19 cellular contexts compared by ENCODE assay signal in the genomic region with DNA sequence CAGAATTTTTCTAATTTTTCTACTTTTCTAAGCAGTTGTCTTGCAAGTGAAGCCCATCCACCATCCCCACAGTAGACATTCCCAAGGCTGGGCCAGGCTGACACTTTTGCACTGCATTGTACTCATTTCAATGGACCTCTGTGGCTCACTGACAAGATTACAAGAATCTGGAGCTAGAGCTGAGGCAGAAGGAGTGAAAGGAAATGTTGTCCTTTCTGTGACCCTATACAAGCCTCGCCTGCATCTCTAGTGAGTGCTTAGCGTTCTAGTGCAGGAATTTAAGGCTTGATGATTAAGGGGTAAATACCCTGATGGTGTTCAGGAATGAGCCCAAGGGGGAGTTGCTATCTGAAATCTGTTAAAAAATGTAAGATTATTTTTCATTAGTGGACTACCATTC. TPM values are rescaled to one million over a fixed set of nuclear protein-coding genes. Genes with fewer than 3 reads are reported as not detected.
DNase-seq lines count a peak whose midpoint lies in the region; ATAC-seq, FAIRE-seq and TF ChIP-seq lines count a peak whose summit lies in the region.
"Had no signal": no experiment of that assay in that cellular context is flagged by ENCODE, and none has a peak within 500 bp of the region (broad histone marks: within the 10 kb centered on the region; RNA-seq: fewer than 3 reads in every experiment).

No MANE protein-coding gene starts in this region.

- in situ Hi-C loops in GM23248 (cut with MboI): loop anchor here (25.0 kb wide), 1 partner anchor 162 kb away; a partner anchor contains a TSS

- peak; percentile 80 for FAIRE-seq in astrocyte (lab: Jason Lieb, UNC)
- FAIRE-seq: HTR-8/SVneo had no signal

- no peak overlapping the region for H3K27ac ChIP-seq in GM23248
- H3K27ac ChIP-seq in astrocyte (ENCODE audit: low read depth, low read length): no peak overlapping the region
- no peak overlapping the region for H3K27ac ChIP-seq in Karpas-422 (ENCODE audit: low read length)
- H3K27ac ChIP-seq in left lung: no peak overlapping the region
- no peak overlapping the region for H3K27ac ChIP-seq in left ventricle myocardium inferior (replicated peaks)
- H3K27ac ChIP-seq: 22Rv1, HL-60 had no signal

- no peak overlapping the region for H3K4me2 ChIP-seq in GM23248 (ENCODE audit: unreplicated experiment)
- H3K4me2 ChIP-seq in astrocyte (ENCODE audit: low read length): peak overlapping the region; percentile 39
- H3K4me2 ChIP-seq in Karpas-422 (ENCODE audit: low read depth, low read length, poor library complexity, severe bottlenecking): no peak overlapping the region

- H3K27me3 ChIP-seq in GM23248 (replicated peaks; ENCODE audit: insufficient read depth) (no peaks in the 10 kb centered on the region), astrocyte (ENCODE audit: insufficient read depth, low read length) (no peaks in the 10 kb centered on the region), Karpas-422 (ENCODE audit: low read length) (no peaks in the 10 kb centered on the region), left lung (no peaks in the 10 kb centered on the region), left ventricle myocardium inferior (ENCODE audit: low read depth) (no peaks in the 10 kb centered on the region)

- H4K20me1 ChIP-seq in GM23248 (ENCODE audit: insufficient read depth) (peaks cover 4% of the 10 kb centered on the region; the same call in 1 of the 2 replicates), astrocyte (ENCODE audit: insufficient read depth, low read length) (peaks cover 73% of the 10 kb centered on the region), Karpas-422 (ENCODE audit: insufficient read depth, low read depth, low read length) (no peaks in the 10 kb centered on the region)

- no peak overlapping the region for H3K4me3 Mint-ChIP-seq in astrocyte (ENCODE audit: unreplicated experiment)

- H3K36me3 ChIP-seq in GM23248 (ENCODE audit: low read depth) (peaks cover 33% of the 10 kb centered on the region; the same call in 1 of the 2 replicates), astrocyte (ENCODE audit: insufficient read depth, low read length) (peaks cover 42% of the 10 kb centered on the region), Karpas-422 (ENCODE audit: insufficient read depth, low read length) (peaks cover 5% of the 10 kb centered on the region; the same call in 1 of the 2 replicates), left lung (peaks cover 0 to 40% of the 10 kb centered on the region in 2 donors), left ventricle myocardium inferior (peaks cover 54% of the 10 kb centered on the region)

- no peaks in the 10 kb centered on the region for H3K9me3 ChIP-seq in GM23248 (ENCODE audit: low read depth)
- H3K9me3 ChIP-seq in astrocyte (ENCODE audit: insufficient read depth, low read depth, low read length): no peaks in the 10 kb centered on the region
- no peaks in the 10 kb centered on the region for H3K9me3 ChIP-seq in Karpas-422 (ENCODE audit: low read length)
- H3K9me3 ChIP-seq in left lung: no peaks in the 10 kb centered on the region
- H3K9me3 ChIP-seq in left ventricle myocardium inferior (replicated peaks): no peaks in the 10 kb centered on the region
- H3K9me3 ChIP-seq: HAP-1 had no signal

- CTCF ChIA-PET in AG04449 (lab: Yijun Ruan, JAX): no interaction called here

- H3K27me3 Mint-ChIP-seq in astrocyte (ENCODE audit: low read depth, unreplicated experiment): no peaks in the 10 kb centered on the region

- no peak for TF ChIP-seq CTCF in AG04449 (IDR thresholded peaks at IDR 0.05; ENCODE audit: insufficient read depth, low read length, missing control alignments)
- no peak for TF ChIP-seq CTCF in astrocyte (IDR thresholded peaks at IDR 0.05; ENCODE audit: insufficient read depth, low read depth, low read length)
- TF ChIP-seq CTCF in left lung (IDR thresholded peaks at IDR 0.05): no peak
- TF ChIP-seq CTCF in left ventricle myocardium inferior (IDR thresholded peaks at IDR 0.05; ENCODE audit: borderline replicate concordance): no peak

- H2AFZ ChIP-seq in GM23248 (no peak overlapping the region), astrocyte (ENCODE audit: low read depth, low read length) (no peak overlapping the region), Karpas-422 (ENCODE audit: low read length) (no peak overlapping the region)

- POLR2A ChIA-PET in AG04449 (lab: Yijun Ruan, JAX): interaction anchor here (0.7 kb wide), 1 partner anchor 1192 kb away, joined by 3 read pairs; no protein-coding TSS in a partner anchor

- H3K9ac ChIP-seq in GM23248 (no peak overlapping the region), astrocyte (ENCODE audit: low read length) (no peak overlapping the region), Karpas-422 (ENCODE audit: low read length) (no peak overlapping the region)

- H3K4me1 ChIP-seq in GM23248 (ENCODE audit: insufficient read depth): peaks cover 4% of the 10 kb centered on the region; the same call in 1 of the 2 replicates
- H3K4me1 ChIP-seq in astrocyte (ENCODE audit: insufficient read depth, low read length): peaks cover 13% of the 10 kb centered on the region
- peaks cover 2% of the 10 kb centered on the region; the same call in 1 of the 2 replicates for H3K4me1 ChIP-seq in Karpas-422 (ENCODE audit: low read length)
- H3K4me1 ChIP-seq in left lung: no peaks in the 10 kb centered on the region
- peaks cover 4% of the 10 kb centered on the region for H3K4me1 ChIP-seq in left ventricle myocardium inferior

- peak; percentile 26 for DNase-seq in AG04449 (ENCODE audit: low read depth, low spot score)
- DNase-seq in GM23248: peak; percentile 18
- DNase-seq in astrocyte (ENCODE audit: low read depth): peak; percentile 71
- DNase-seq in medulla oblongata (ENCODE audit: extremely low spot score): peak; percentile 2
- no peak for DNase-seq in Karpas-422
- DNase-seq in left lung: no peak
- no peak for DNase-seq in NCI-H2171 treated with DMSO at 0.1 percent for 48 hours (lab: John Stamatoyannopoulos, UW)
- no peak for DNase-seq in left ventricle myocardium inferior
- DNase-seq: C1 segment of cervical spinal cord, NCI-H1417 treated with DMSO at 0.1 percent for 48 hours, NCI-H1930, NCI-H2171, NCI-H748 treated with DMSO at 0.1 percent for 48 hours, OCI-M1, SHP77 treated with DMSO at 0.1 percent for 48 hours had no signal

- no peak for ATAC-seq in left lung

- no peaks in the 10 kb centered on the region for H3K9me2 ChIP-seq in GM23248 (ENCODE audit: insufficient read depth)
- H3K9me2 ChIP-seq in Karpas-422 (replicated peaks; ENCODE audit: insufficient read depth, low read length): no peaks in the 10 kb centered on the region

- intact Hi-C loops in left lung (cut with DNase I): no loop called here
- intact Hi-C loops in left ventricle myocardium inferior (cut with micrococcal nuclease): no loop called here

- peaks cover 7% of the 10 kb centered on the region for H3K36me3 Mint-ChIP-seq in astrocyte (ENCODE audit: low read depth, unreplicated experiment)

- WGBS in GM23248 (ENCODE audit: low coverage in 1 of 2, low lambda C conversion rate in 2 of 2, missing lambda C conversion rate in 2 of 2), 2 experiments: 59 to 81% methylated on average over 2 of the region's 2 CpGs

- no peak overlapping the region for H3K27ac Mint-ChIP-seq in astrocyte (ENCODE audit: unreplicated experiment)

- peaks cover 18% of the 10 kb centered on the region; the same call in 1 of the 2 replicates for H3F3A ChIP-seq in GM23248 (ENCODE audit: insufficient read depth)

- peaks cover 35% of the 10 kb centered on the region for H3K79me2 ChIP-seq in GM23248 (ENCODE audit: insufficient read depth)
- peaks cover 45% of the 10 kb centered on the region for H3K79me2 ChIP-seq in astrocyte (ENCODE audit: insufficient read depth, low read length)
- H3K79me2 ChIP-seq in Karpas-422 (ENCODE audit: low read length): no peaks in the 10 kb centered on the region

- H3K9me3 Mint-ChIP-seq in astrocyte (ENCODE audit: unreplicated experiment): no peaks in the 10 kb centered on the region

- H3K4me3 ChIP-seq in AG04449 (ENCODE audit: low read depth, low read length) (no peak overlapping the region; the same call in none of the 2 replicates), GM23248 (no peak overlapping the region), astrocyte (ENCODE audit: insufficient read depth, low read depth, low read length) (no peak overlapping the region), Karpas-422 (ENCODE audit: low read length) (no peak overlapping the region), left lung (no peak overlapping the region), left ventricle myocardium inferior (no peak overlapping the region)
- H3K4me3 ChIP-seq: HAP-1 had no signal

- peaks cover 27% of the 10 kb centered on the region for H3K4me1 Mint-ChIP-seq in astrocyte (ENCODE audit: low read depth, unreplicated experiment)

RNA-seq across cellular contexts. Expression of a gene that starts 6.3 kb away (rescaled TPM):
- 261 and 293 TPM in 2 replicates for total RNA-seq in GM23248 (2014; rRNA removed; shearing (Covaris generic))
- polyA plus RNA-seq in GM23248 (2016; fragmentation: Nextera tagmentation; extraction: Ambion mirVana): 351 and 357 TPM in 2 replicates
- 412 and 440 TPM in 2 replicates for total RNA-seq in astrocyte
- 92.5 and 93.5 TPM in 2 replicates for total RNA-seq in Karpas-422 (2014; rRNA removed; shearing (Covaris generic); ENCODE audit: low replicate concordance)
- total RNA-seq in left lung: 100 to 1,000 TPM; 132 to 205 TPM
- 61.7 TPM for total RNA-seq in left ventricle myocardium inferior

Comparison
In these comparisons a context has a peak if more than half of its experiments do, and no peak if none do; other contexts are left out.
1. DNase-seq: peak in AG04449 (single experiment), GM23248 (single experiment), astrocyte (single experiment) and medulla oblongata (single experiment); none in Karpas-422 (single experiment), left lung (0 of 2), NCI-H2171 treated with DMSO at 0.1 percent for 48 hours (single experiment) and left ventricle myocardium inferior (single experiment).